ENCODE assay signal across 8 cellular contexts in genomic region chr17:1563786-1564613, GRCh38. TPM values are rescaled to one million over a fixed set of nuclear protein-coding genes. Genes with fewer than 3 reads are reported as not detected.
A peak's percentile ranks its signal among the peaks of the same experiment; 100 is the strongest.
DNase-seq lines count a peak whose midpoint lies in the region; ATAC-seq and TF ChIP-seq lines count a peak whose summit lies in the region.

No MANE protein-coding gene starts in this region.

- H3K36me3 Mint-ChIP-seq in activated CD8-positive, alpha-beta memory T cell treated with anti-CD3 and anti-CD28 coated beads, Interleukin-2, amount 10 ng/mL, durations not matched to agents 7 days and 5 days = no peaks in the 10 kb centered on the region
- H3K36me3 Mint-ChIP-seq in dendritic cell treated with granulocyte-macrophage colony-stimulating factor and Interleukin-4, amounts not matched to agents 40 ng/mL and 50 ng/mL, for 4 days (ENCODE audit: low read depth) = peaks cover 29% of the 10 kb centered on the region
- H3K36me3 Mint-ChIP-seq in progenitor cell of endocrine pancreas (ENCODE audit: insufficient read depth) = no peaks in the 10 kb centered on the region

- CTCF ChIA-PET in activated CD8-positive, alpha-beta memory T cell treated with anti-CD3 and anti-CD28 coated beads, Interleukin-2, amount 10 ng/mL, durations not matched to agents 7 days and 5 days (lab: Charles Lee) = interaction anchor here (2.2 kb wide), 1 partner anchor 10 kb away, joined by 10 read pairs; no protein-coding TSS in a partner anchor

- no peak for DNase-seq in activated CD8-positive, alpha-beta memory T cell treated with anti-CD3 and anti-CD28 coated beads, Interleukin-2, amount 10 ng/mL, durations not matched to agents 7 days and 5 days
- no peak for DNase-seq in activated CD8-positive, alpha-beta memory T cell treated with anti-CD3 and anti-CD28 coated beads, Interleukin-2, amount 50 U/mL, for 48 hours
- DNase-seq in OCI-M1 (lab: John Stamatoyannopoulos, UW) (peak; percentile 72), progenitor cell of endocrine pancreas (ENCODE audit: low spot score, unreplicated experiment) (no peak), H4 (ENCODE audit: low spot score) (no peak), anterior cingulate cortex (lab: John Stamatoyannopoulos, UW) (no peak), HK-2 (ENCODE audit: unreplicated experiment) (no peak)

- TF ChIP-seq CTCF in progenitor cell of endocrine pancreas (IDR thresholded peaks at IDR 0.05; ENCODE audit: unreplicated experiment) = no peak

- peak overlapping the region; percentile 55 for H3K27ac Mint-ChIP-seq in activated CD8-positive, alpha-beta memory T cell treated with anti-CD3 and anti-CD28 coated beads, Interleukin-2, amount 10 ng/mL, durations not matched to agents 7 days and 5 days
- peak overlapping the region; percentile 58 for H3K27ac Mint-ChIP-seq in dendritic cell treated with granulocyte-macrophage colony-stimulating factor and Interleukin-4, amounts not matched to agents 40 ng/mL and 50 ng/mL, for 4 days
- peak overlapping the region; percentile 80 for H3K27ac Mint-ChIP-seq in progenitor cell of endocrine pancreas

- intact Hi-C loops in dendritic cell treated with granulocyte-macrophage colony-stimulating factor and Interleukin-4, amounts not matched to agents 40 ng/mL and 50 ng/mL, for 4 days (cut with micrococcal nuclease) = no loop called here

- no peaks in the 10 kb centered on the region for H3K9me3 Mint-ChIP-seq in activated CD8-positive, alpha-beta memory T cell treated with anti-CD3 and anti-CD28 coated beads, Interleukin-2, amount 10 ng/mL, durations not matched to agents 7 days and 5 days (ENCODE audit: low read depth)
- no peaks in the 10 kb centered on the region for H3K9me3 Mint-ChIP-seq in dendritic cell treated with granulocyte-macrophage colony-stimulating factor and Interleukin-4, amounts not matched to agents 40 ng/mL and 50 ng/mL, for 4 days
- H3K9me3 Mint-ChIP-seq in progenitor cell of endocrine pancreas (ENCODE audit: low read depth) = no peaks in the 10 kb centered on the region

- no peaks in the 10 kb centered on the region for H3K27me3 Mint-ChIP-seq in activated CD8-positive, alpha-beta memory T cell treated with anti-CD3 and anti-CD28 coated beads, Interleukin-2, amount 10 ng/mL, durations not matched to agents 7 days and 5 days
- H3K27me3 Mint-ChIP-seq in dendritic cell treated with granulocyte-macrophage colony-stimulating factor and Interleukin-4, amounts not matched to agents 40 ng/mL and 50 ng/mL, for 4 days = peaks cover 6% of the 10 kb centered on the region
- peaks cover 14% of the 10 kb centered on the region for H3K27me3 Mint-ChIP-seq in progenitor cell of endocrine pancreas

- peak overlapping the region; percentile 57 for H3K4me3 Mint-ChIP-seq in activated CD8-positive, alpha-beta memory T cell treated with anti-CD3 and anti-CD28 coated beads, Interleukin-2, amount 10 ng/mL, durations not matched to agents 7 days and 5 days
- H3K4me3 Mint-ChIP-seq in dendritic cell treated with granulocyte-macrophage colony-stimulating factor and Interleukin-4, amounts not matched to agents 40 ng/mL and 50 ng/mL, for 4 days = no peak overlapping the region
- H3K4me3 Mint-ChIP-seq in progenitor cell of endocrine pancreas (ENCODE audit: low read depth) = peak overlapping the region; percentile 66

- peaks cover 37% of the 10 kb centered on the region for H3K4me1 Mint-ChIP-seq in activated CD8-positive, alpha-beta memory T cell treated with anti-CD3 and anti-CD28 coated beads, Interleukin-2, amount 10 ng/mL, durations not matched to agents 7 days and 5 days
- H3K4me1 Mint-ChIP-seq in dendritic cell treated with granulocyte-macrophage colony-stimulating factor and Interleukin-4, amounts not matched to agents 40 ng/mL and 50 ng/mL, for 4 days (ENCODE audit: low read depth) = peaks cover 74% of the 10 kb centered on the region
- H3K4me1 Mint-ChIP-seq in progenitor cell of endocrine pancreas (ENCODE audit: low read depth) = peaks cover 24% of the 10 kb centered on the region

- ATAC-seq in activated CD8-positive, alpha-beta memory T cell treated with anti-CD3 and anti-CD28 coated beads, Interleukin-2, amount 10 ng/mL, durations not matched to agents 7 days and 5 days = no peak

RNA-seq across cellular contexts. Expression of gene PITPNA, which starts 1.4 kb away (rescaled TPM):
- total RNA-seq in activated CD8-positive, alpha-beta memory T cell treated with anti-CD3 and anti-CD28 coated beads, Interleukin-2, amount 10 ng/mL, durations not matched to agents 7 days and 5 days = 10 to 100 TPM; 42.1 to 69.1 TPM
- total RNA-seq in progenitor cell of endocrine pancreas = 63.5 and 75.0 TPM in 2 replicates
- total RNA-seq in H4 (2014; rRNA removed; shearing (Covaris generic)) = 21.8 and 30.5 TPM in 2 replicates

RNA-seq across cellular contexts. Expression of gene INPP5K, which starts 47.6 kb away (rescaled TPM):
- 10 to 100 TPM; 40.6 to 43.4 TPM for total RNA-seq in activated CD8-positive, alpha-beta memory T cell treated with anti-CD3 and anti-CD28 coated beads, Interleukin-2, amount 10 ng/mL, durations not matched to agents 7 days and 5 days
- total RNA-seq in progenitor cell of endocrine pancreas = 27.1 and 29.8 TPM in 2 replicates
- total RNA-seq in H4 (2014; rRNA removed; shearing (Covaris generic)) = 34.1 and 47.0 TPM in 2 replicates
